8 cellular contexts compared by ENCODE assay signal in genomic region chr1:94926915-94927404, GRCh38. TPM values are rescaled to one million over a fixed set of nuclear protein-coding genes. Genes with fewer than 3 reads are reported as not detected.
DNase-seq lines count a peak whose midpoint lies in the region; ATAC-seq, FAIRE-seq and TF ChIP-seq lines count a peak whose summit lies in the region.

CNN3 (minus strand) TSS chr1:94927110; CDS start chr1:94926894, 216 bp downstream.

- ATAC-seq in HG02938 (IDR thresholded peaks at IDR 0.05; ENCODE audit: unreplicated experiment): peak; percentile 65

- H3K9me3 ChIP-seq in colonic mucosa: no peaks in the 10 kb centered on the region

- no peaks in the 10 kb centered on the region for H3K36me3 ChIP-seq in colonic mucosa

- intact Hi-C loops in colonic mucosa (cut with DNase I): loop anchor here (5.0 kb wide), 1 partner anchor 65 kb away; no protein-coding TSS in a partner anchor

- TF ChIP-seq CTCF in colonic mucosa (IDR thresholded peaks at IDR 0.05): no peak

- H3K27me3 ChIP-seq in colonic mucosa: no peaks in the 10 kb centered on the region

- H3K9ac ChIP-seq in colonic mucosa (ENCODE audit: low read depth in 2 of 2, low read length in 2 of 2): peak within 1 kb of the TSS; percentile 74 to 98

- H3K4me1 ChIP-seq in colonic mucosa: no peaks in the 10 kb centered on the region

- H3K27ac ChIP-seq in colonic mucosa: peak within 1 kb of the TSS; percentile 98

- H3K4me3 ChIP-seq in colonic mucosa: peak within 1 kb of the TSS; percentile 74

- DNase-seq in GM18507 (ENCODE audit: extremely low spot score, insufficient read length, low read depth): peak; percentile 40
- DNase-seq in NCI-H2081 treated with DMSO at 0.1 percent for 48 hours (lab: John Stamatoyannopoulos, UW): peak; percentile 36
- DNase-seq in activated CD4-positive, alpha-beta T cell treated with anti-CD3 and anti-CD28 coated beads for 48 hours: peak; percentile 78
- peak; percentile 93 for DNase-seq in colonic mucosa
- DNase-seq in kidney tubule cell (ENCODE audit: low spot score): peak; percentile 97
- peak; percentile 47 to 64 for DNase-seq in stimulated activated CD4-positive, alpha-beta T cell treated with anti-CD3 and anti-CD28 coated beads, Interleukin-15, amount 100 ng/mL, for 48 hours (ENCODE audit: low read depth in 2 of 2)
- DNase-seq in SIG-M5 (lab: John Stamatoyannopoulos, UW): no peak

- no peak for FAIRE-seq in GM18507 (lab: Jason Lieb, UNC)

RNA-seq across cellular contexts. Expression of gene CNN3, which starts in this region (rescaled TPM):
- 100 to 1,000 TPM; 117 to 164 TPM for total RNA-seq in colonic mucosa
